Comparison of ENCODE assay signal across 21 cellular contexts in genomic region chr5:74722271-74722670, GRCh38.
"Had no signal": no experiment of that assay in that cellular context is flagged by ENCODE, and none has a peak within 500 bp of the region (broad histone marks: within the 10 kb centered on the region; RNA-seq: fewer than 3 reads in every experiment).

No MANE protein-coding gene starts in this region.

- DNase-seq: dorsolateral prefrontal cortex; effector CD8-positive, alpha-beta T cell; gastrocnemius medialis; heart right ventricle; hypothalamus; kidney glomerular epithelial cell; mammary epithelial cell; mucosa of descending colon; naive thymus-derived CD8-positive, alpha-beta T cell; posterior cingulate gyrus; right cardiac atrium; small intestine; stimulated activated CD4-positive, alpha-beta T cell treated with anti-CD3 and anti-CD28 coated beads, Interleukin-12 subunit alpha, Interleukin-12 subunit beta, amount 100 ng/mL, for 4 hours; stimulated activated naive CD4-positive, alpha-beta T cell; stomach; substantia nigra; transverse colon had no signal

- H3K9me3 ChIP-seq: gastrocnemius medialis, heart right ventricle, mucosa of descending colon, neutrophil, stomach, thoracic aorta, transverse colon had no signal

- H3K27ac ChIP-seq: coronary artery, gastrocnemius medialis, heart right ventricle, neutrophil, stomach, transverse colon had no signal

- H3K27me3 ChIP-seq: dorsolateral prefrontal cortex, gastrocnemius medialis, heart right ventricle, neutrophil, stomach, transverse colon had no signal

- H3K4me3 ChIP-seq: coronary artery, dorsolateral prefrontal cortex, gastrocnemius medialis, heart right ventricle, mucosa of descending colon, stomach, thoracic aorta, transverse colon had no signal

- H3K4me1 ChIP-seq: gastrocnemius medialis, heart right ventricle, stomach, transverse colon had no signal

- FAIRE-seq: islet of Langerhans had no signal
